10 cellular contexts compared by ENCODE assay signal in genomic region chr13:52983836-52984235, GRCh38. TPM values are rescaled to one million over a fixed set of nuclear protein-coding genes. Genes with fewer than 3 reads are reported as not detected.
"Had no signal": no experiment of that assay in that cellular context is flagged by ENCODE, and none has a peak within 500 bp of the region (broad histone marks: within the 10 kb centered on the region; RNA-seq: fewer than 3 reads in every experiment).

No MANE protein-coding gene starts in this region.

- H3K4me3 ChIP-seq: GM23338, K562 had no signal

- FAIRE-seq: H1, H54, HTR-8/SVneo, K562 had no signal

- H3K4me2 ChIP-seq: GM23338 had no signal

- H3K27ac Mint-ChIP-seq: GM23338, H9 had no signal

- DNase-seq: H9, HCEC 1CT, IMR-90, KG1 had no signal

- H2AFZ ChIP-seq: GM23338 had no signal

- H3K9me3 Mint-ChIP-seq: GM23338, H9 had no signal

- H3K4me3 Mint-ChIP-seq: GM23338, H9 had no signal

- ATAC-seq: GM23338, K562 had no signal

RNA-seq across cellular contexts. Expression of gene OLFM4, which starts 44.8 kb away (rescaled TPM):
- total RNA-seq: GM23338, H1, H9, HT-29, IMR-90, K562 had no signal
- polyA plus RNA-seq: GM23338, H1, IMR-90, K562 had no signal
